In the genomic region with DNA sequence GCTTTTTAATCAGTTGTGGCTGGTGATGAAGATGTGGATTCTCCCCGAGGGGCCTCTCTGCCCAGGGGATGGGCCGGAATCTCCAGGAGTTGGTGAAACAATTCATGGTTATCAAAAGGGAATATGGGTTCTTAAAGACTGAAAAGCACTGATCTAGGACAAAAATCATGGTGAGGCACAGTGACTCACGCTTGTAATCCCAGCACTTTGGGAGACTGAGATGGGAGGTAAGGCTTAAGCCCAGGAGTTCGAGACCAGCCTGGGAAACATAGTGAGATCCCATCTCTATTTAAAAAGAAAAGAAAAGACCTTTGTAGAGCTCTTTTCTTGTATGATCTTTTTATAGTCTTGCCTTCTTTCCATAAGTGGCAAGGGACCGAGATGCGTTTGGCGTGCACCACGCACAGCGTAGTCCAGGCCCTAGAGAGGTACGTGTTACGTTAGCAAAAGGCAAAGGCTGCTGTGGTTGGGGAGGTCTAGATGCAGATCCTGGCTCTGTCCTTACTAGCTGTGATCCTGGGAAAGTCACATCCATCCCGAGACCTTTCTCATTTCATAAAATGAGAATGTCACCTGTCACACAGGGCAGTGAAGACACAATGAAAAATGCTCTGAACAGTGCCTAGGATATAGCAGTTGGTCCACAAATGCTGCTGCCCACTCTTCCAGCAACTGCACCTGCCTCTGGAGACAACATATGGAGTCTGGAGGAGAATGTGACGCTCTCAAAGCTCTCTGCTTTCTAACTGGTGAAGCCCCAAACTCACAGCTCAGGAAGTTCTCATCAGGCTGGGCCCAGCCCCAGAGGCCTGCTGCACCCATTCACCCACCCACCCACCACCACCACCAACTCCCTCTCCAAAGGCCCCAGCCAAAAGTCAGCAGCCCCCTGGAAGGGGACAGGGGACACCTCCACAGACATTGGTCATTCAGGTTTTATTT, we compare ENCODE assay signal across 23 cellular contexts. TPM values are rescaled to one million over a fixed set of nuclear protein-coding genes. Genes with fewer than 3 reads are reported as not detected.
DNase-seq lines count a peak whose midpoint lies in the region; ATAC-seq and TF ChIP-seq lines count a peak whose summit lies in the region.
"Had no signal": no experiment of that assay in that cellular context is flagged by ENCODE, and none has a peak within 500 bp of the region (broad histone marks: within the 10 kb centered on the region; RNA-seq: fewer than 3 reads in every experiment).

No MANE protein-coding gene starts in this region.

- peaks cover 14% of the 10 kb centered on the region for H3K36me3 ChIP-seq in CD4-positive, alpha-beta memory T cell (ENCODE audit: insufficient read depth, low read length)
- H3K36me3 ChIP-seq in neutrophil (peaks cover 91% of the 10 kb centered on the region), MG63 (no peaks in the 10 kb centered on the region)
- H3K36me3 ChIP-seq: brain microvascular endothelial cell, tibial nerve had no signal

- CTCF ChIA-PET in CD4-positive, alpha-beta memory T cell (lab: Charles Lee; ENCODE audit: partially characterized antibody), result interaction anchor here (1.1 to 1.7 kb wide), 2 partner anchors 11 to 75 kb away, joined by 3 to 9 read pairs; no protein-coding TSS in a partner anchor

- H3K4me1 Mint-ChIP-seq in CD4-positive, alpha-beta memory T cell, result peaks cover 0 to 3% (median under 1%) of the 10 kb centered on the region in 4 donors

- H3K9me3 ChIP-seq in CD4-positive, alpha-beta memory T cell (ENCODE audit: control insufficient read depth in 1 of 2, low read length in 2 of 2), result no peaks in the 10 kb centered on the region
- H3K9me3 ChIP-seq in neutrophil (no peaks in the 10 kb centered on the region), MG63 (no peaks in the 10 kb centered on the region)
- H3K9me3 ChIP-seq: heart right ventricle, lower lobe of right lung, tibial nerve had no signal

- intact Hi-C loops in CD4-positive, alpha-beta memory T cell (cut with micrococcal nuclease), result loop anchor here (10.0 kb wide), 1 partner anchor 74 kb away; a partner anchor contains a TSS

- H3K27me3 ChIP-seq in CD4-positive, alpha-beta memory T cell (ENCODE audit: insufficient read depth, low read length), result no peaks in the 10 kb centered on the region
- H3K27me3 ChIP-seq in neutrophil, result no peaks in the 10 kb centered on the region
- no peaks in the 10 kb centered on the region for H3K27me3 ChIP-seq in MG63
- H3K27me3 ChIP-seq: brain microvascular endothelial cell, tibial nerve had no signal

- H3K36me3 Mint-ChIP-seq in CD4-positive, alpha-beta memory T cell, result peaks cover 12 to 52% of the 10 kb centered on the region in 2 donors

- POLR2A ChIA-PET in CD4-positive, alpha-beta memory T cell (lab: Charles Lee; ENCODE audit: partially characterized antibody), result no interaction called here

- no peak for ATAC-seq in GM21367 (IDR thresholded peaks at IDR 0.05; ENCODE audit: unreplicated experiment)
- ATAC-seq: lower lobe of right lung had no signal

- H3K4me3 Mint-ChIP-seq in CD4-positive, alpha-beta memory T cell, result no peak overlapping the region
- H3K4me3 Mint-ChIP-seq: stimulated activated naive CD8-positive, alpha-beta T cell treated with anti-CD3 and anti-CD28 coated beads, Interleukin-15, Interleukin-2, amounts not matched to agents 100 ng/mL and 50 ng/mL, for 24 hours had no signal

- H3K27ac ChIP-seq in CD4-positive, alpha-beta memory T cell (ENCODE audit: low read depth, low read length), result no peak overlapping the region
- H3K27ac ChIP-seq in neutrophil, result peak overlapping the region; percentile 18
- H3K27ac ChIP-seq: brain microvascular endothelial cell, coronary artery, heart right ventricle, lower lobe of right lung, parathyroid adenoma, tibial nerve had no signal

- no peaks in the 10 kb centered on the region for H3K4me1 ChIP-seq in CD4-positive, alpha-beta memory T cell (ENCODE audit: insufficient read depth, low read length)
- no peaks in the 10 kb centered on the region for H3K4me1 ChIP-seq in neutrophil (ENCODE audit: control insufficient read depth in 1 of 2, insufficient read depth in 1 of 2, low read depth in 1 of 2, low read length in 1 of 2)
- H3K4me1 ChIP-seq: parathyroid adenoma had no signal

- H3K9me3 Mint-ChIP-seq in CD4-positive, alpha-beta memory T cell, result no peaks in the 10 kb centered on the region
- H3K9me3 Mint-ChIP-seq: stimulated activated naive CD8-positive, alpha-beta T cell treated with anti-CD3 and anti-CD28 coated beads, Interleukin-15, Interleukin-2, amounts not matched to agents 100 ng/mL and 50 ng/mL, for 24 hours had no signal

- H3K4me3 ChIP-seq in CD4-positive, alpha-beta memory T cell (ENCODE audit: low read length in 2 of 2), result no peak overlapping the region
- H3K4me3 ChIP-seq in neutrophil (ENCODE audit: low read depth in 1 of 2, low read length in 1 of 2) (no peak overlapping the region), MG63 (no peak overlapping the region)
- H3K4me3 ChIP-seq: coronary artery, heart right ventricle, lower lobe of right lung, tibial nerve had no signal

- peak overlapping the region in 5 of 7 donors; percentile 12 to 79 (median 48) for H3K27ac Mint-ChIP-seq in CD4-positive, alpha-beta memory T cell
- H3K27ac Mint-ChIP-seq: stimulated activated naive CD8-positive, alpha-beta T cell treated with anti-CD3 and anti-CD28 coated beads, Interleukin-15, Interleukin-2, amounts not matched to agents 100 ng/mL and 50 ng/mL, for 24 hours had no signal

- no peaks in the 10 kb centered on the region for H3K27me3 Mint-ChIP-seq in CD4-positive, alpha-beta memory T cell
- H3K27me3 Mint-ChIP-seq: stimulated activated naive CD8-positive, alpha-beta T cell treated with anti-CD3 and anti-CD28 coated beads, Interleukin-15, Interleukin-2, amounts not matched to agents 100 ng/mL and 50 ng/mL, for 24 hours had no signal

- DNase-seq in CD4-positive, alpha-beta memory T cell, result no peak
- DNase-seq in LHCN-M2 (ENCODE audit: low read depth) (peak; percentile 22), dermis blood vessel endothelial cell (peak; percentile 12), NCI-H2081 treated with DMSO at 0.1 percent for 48 hours (lab: John Stamatoyannopoulos, UW) (no peak), NCI-H510A (lab: John Stamatoyannopoulos, UW) (no peak), MG63 (no peak)
- DNase-seq: activated CD4-positive, alpha-beta T cell treated with anti-CD3 and anti-CD28 coated beads for 4 hours; activated naive CD4-positive, alpha-beta T cell treated with Interleukin-2 at 50 U/mL for 16 hours; AML-193; brain microvascular endothelial cell; Calu3; heart right ventricle; lower lobe of right lung; MM.1S; NCI-H1930; NCI-H446; stimulated activated CD4-positive, alpha-beta T cell treated with anti-CD3 and anti-CD28 coated beads, Interleukin-1b, Interleukin-23, amount 100 ng/mL, for 48 hours had no signal

- no peak for TF ChIP-seq CTCF in neutrophil (IDR thresholded peaks at IDR 0.05)

RNA-seq across cellular contexts. Expression of a gene that starts 54.8 kb away (rescaled TPM):
- 10 to 100 TPM; 90.3 to 94.7 TPM for total RNA-seq in CD4-positive, alpha-beta memory T cell
- 10 to 100 TPM in 1 of 2 donors, under 1 TPM in 1; 0.55 to 10.4 TPM for polyA plus RNA-seq in CD4-positive, alpha-beta memory T cell
- total RNA-seq in LHCN-M2 (2014; rRNA removed) (under 0.01 and 0.06 TPM in 2 replicates), dermis blood vessel endothelial cell (2.2 and 4.4 TPM in 2 replicates)
- polyA plus RNA-seq in LHCN-M2 (2012), result 0.10 TPM
- 0.33 and 0.42 TPM in 2 replicates for total RNA-seq in MG63 (2014; rRNA removed; shearing (Covaris generic); ENCODE audit: low replicate concordance)

Comparison
In these comparisons a context has a peak if more than half of its experiments do, and no peak if none do; other contexts are left out.
1. DNase-seq: peak in LHCN-M2 (single experiment) and dermis blood vessel endothelial cell (single experiment); none in CD4-positive, alpha-beta memory T cell (0 of 5), NCI-H2081 treated with DMSO at 0.1 percent for 48 hours (single experiment), NCI-H510A (single experiment) and MG63 (single experiment).
2. RNA of a gene that starts 54.8 kb away (total RNA-seq): 90.3 to 94.7 TPM in CD4-positive, alpha-beta memory T cell; 2.2 to 4.4 TPM in dermis blood vessel endothelial cell, 0.33 to 0.42 TPM in MG63 and under 0.01 to 0.06 TPM in LHCN-M2; every median in the first group is over 10 times any median in the second.